In the genomic region with DNA sequence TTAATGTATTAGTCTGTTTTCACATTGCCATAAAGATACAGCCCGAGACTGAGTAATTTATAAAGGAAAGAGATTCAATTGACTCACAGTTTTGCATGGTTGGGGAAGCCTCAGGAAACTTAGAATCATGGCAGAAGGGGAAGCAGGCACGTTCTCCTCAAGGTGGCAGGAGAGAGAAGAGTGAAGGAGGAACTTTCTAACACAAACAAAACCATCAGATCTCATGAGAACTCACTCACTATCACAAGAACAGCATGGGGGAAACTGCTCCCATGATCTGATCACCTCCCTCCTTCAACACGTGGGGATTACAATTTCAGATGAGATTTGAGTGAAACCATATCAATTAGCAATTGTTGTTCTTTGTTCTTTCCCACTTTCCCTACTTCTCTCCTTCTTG, we compare ENCODE assay signal across 26 cellular contexts.
DNase-seq lines count a peak whose midpoint lies in the region; ATAC-seq and TF ChIP-seq lines count a peak whose summit lies in the region.
"Had no signal": no experiment of that assay in that cellular context is flagged by ENCODE, and none has a peak within 500 bp of the region (broad histone marks: within the 10 kb centered on the region; RNA-seq: fewer than 3 reads in every experiment).

No MANE protein-coding gene starts in this region.

- TF ChIP-seq CTCF in A673 (conservative IDR thresholded peaks at IDR 0.05; ENCODE audit: low read depth, low read length) (no peak; the same call in 1 of the 2 replicates), HEK293 (tag by site-specific recombination; IDR thresholded peaks at IDR 0.05) (no peak), Panc1 (IDR thresholded peaks at IDR 0.05) (0 out of 2 replicates have a peak, but pooled peaks have one; percentile 7), endodermal cell (conservative IDR thresholded peaks at IDR 0.05) (peak; percentile 69)

- CTCF ChIA-PET in A673 (lab: Charles Lee), result no interaction called here
- CTCF ChIA-PET in HEK293 (lab: Yijun Ruan, JAX), result no interaction called here
- CTCF ChIA-PET in Panc1 (lab: Charles Lee), result no interaction called here
- CTCF ChIA-PET in T-cell (lab: Charles Lee), result no interaction called here
- CTCF ChIA-PET in activated CD4-positive, alpha-beta memory T cell treated with anti-CD3 and anti-CD28 coated beads for 36 hours (lab: Charles Lee), result no interaction called here

- H3K4me3 Mint-ChIP-seq in endodermal cell (no peak overlapping the region), T-cell (no peak overlapping the region)
- no peak overlapping the region for H3K4me3 Mint-ChIP-seq in activated CD4-positive, alpha-beta memory T cell treated with anti-CD3 and anti-CD28 coated beads for 36 hours
- H3K4me3 Mint-ChIP-seq: activated CD4-positive, alpha-beta T cell treated with anti-CD3 and anti-CD28 coated beads for 36 hours; activated naive CD4-positive, alpha-beta T cell treated with anti-CD3 and anti-CD28 coated beads, Interleukin-2, amount 50 U/mL, for 24 hours; activated T-helper 1 cell treated with anti-CD3 and anti-CD28 coated beads, Interleukin-12 subunit alpha, Interleukin-12 subunit beta, Interleukin-2, Interleukin-4 antibody, amounts not matched to agents 30 ng/mL and 10 ng/mL and 1 ng/mL, durations not matched to agents 14 hours and 24 hours and 36 hours; immature natural killer cell; neural crest cell had no signal

- H3K9me3 ChIP-seq in A673 (ENCODE audit: low read depth, low read length, poor library complexity, severe bottlenecking), result no peaks in the 10 kb centered on the region
- H3K9me3 ChIP-seq in HEK293 (ENCODE audit: control insufficient read depth, insufficient read depth, low read depth, low read length), result no peaks in the 10 kb centered on the region
- H3K9me3 ChIP-seq in Panc1 (ENCODE audit: control insufficient read depth, insufficient read depth, low read depth, low read length), result no peaks in the 10 kb centered on the region
- H3K9me3 ChIP-seq in endodermal cell (ENCODE audit: control insufficient read depth, low read length), result no peaks in the 10 kb centered on the region
- H3K9me3 ChIP-seq: BLaER1 treated with 17β-estradiol and CSF1 and Interleukin-3, amounts not matched to agents 10 nM and 100 nM; SJCRH30; upper lobe of left lung had no signal

- ATAC-seq in Panc1 (no peak), T-cell (replicated peaks in 1 of 4) (no peak), HG03565 (IDR thresholded peaks at IDR 0.05; ENCODE audit: unreplicated experiment) (no peak), Right ventricle myocardium superior (ENCODE audit: poor library complexity) (no peak)
- ATAC-seq: activated CD4-positive, alpha-beta T cell treated with anti-CD3 and anti-CD28 coated beads for 36 hours; PC-3 had no signal

- no peak overlapping the region for H3K9ac ChIP-seq in endodermal cell (ENCODE audit: extremely low read depth, low read length, poor library complexity, severe bottlenecking)
- H3K9ac ChIP-seq: BLaER1 treated with 17β-estradiol and CSF1 and Interleukin-3, amounts not matched to agents 10 nM and 100 nM had no signal

- in situ Hi-C loops in Panc1 (cut with HindIII; ENCODE audit: low pct_unique_long_range_greater_than_20kb, low sequenced_read_pairs), result no loop called here

- no peaks in the 10 kb centered on the region for H3K36me3 Mint-ChIP-seq in endodermal cell (ENCODE audit: low read depth)
- H3K36me3 Mint-ChIP-seq in T-cell, result no peaks in the 10 kb centered on the region
- H3K36me3 Mint-ChIP-seq in activated CD4-positive, alpha-beta memory T cell treated with anti-CD3 and anti-CD28 coated beads for 36 hours, result no peaks in the 10 kb centered on the region
- H3K36me3 Mint-ChIP-seq: activated naive CD4-positive, alpha-beta T cell treated with anti-CD3 and anti-CD28 coated beads, Interleukin-2, amount 50 U/mL, for 24 hours; immature natural killer cell had no signal

- H3K4me3 ChIP-seq in A673 (ENCODE audit: low read depth, low read length, poor library complexity, severe bottlenecking) (no peak overlapping the region), HEK293 (ENCODE audit: low read depth, low read length) (no peak overlapping the region), Panc1 (ENCODE audit: low read depth in 2 of 2, low read length in 2 of 2) (no peak overlapping the region), endodermal cell (ENCODE audit: low read length) (no peak overlapping the region)
- H3K4me3 ChIP-seq: BLaER1 treated with 17β-estradiol and CSF1 and Interleukin-3, amounts not matched to agents 10 nM and 100 nM; SJCRH30; upper lobe of left lung had no signal

- no peaks in the 10 kb centered on the region for H3K27me3 Mint-ChIP-seq in endodermal cell (ENCODE audit: insufficient read depth)
- no peaks in the 10 kb centered on the region for H3K27me3 Mint-ChIP-seq in T-cell
- H3K27me3 Mint-ChIP-seq in activated CD4-positive, alpha-beta memory T cell treated with anti-CD3 and anti-CD28 coated beads for 36 hours, result no peaks in the 10 kb centered on the region
- H3K27me3 Mint-ChIP-seq: activated CD4-positive, alpha-beta T cell treated with anti-CD3 and anti-CD28 coated beads for 36 hours; activated naive CD4-positive, alpha-beta T cell treated with anti-CD3 and anti-CD28 coated beads, Interleukin-2, amount 50 U/mL, for 24 hours; progenitor cell of endocrine pancreas had no signal

- H3K4me1 Mint-ChIP-seq in endodermal cell (peaks cover 10% of the 10 kb centered on the region), T-cell (no peaks in the 10 kb centered on the region)
- H3K4me1 Mint-ChIP-seq in activated CD4-positive, alpha-beta memory T cell treated with anti-CD3 and anti-CD28 coated beads for 36 hours (ENCODE audit: low read depth), result no peaks in the 10 kb centered on the region
- H3K4me1 Mint-ChIP-seq: activated CD4-positive, alpha-beta T cell treated with anti-CD3 and anti-CD28 coated beads for 36 hours; activated naive CD4-positive, alpha-beta T cell treated with anti-CD3 and anti-CD28 coated beads, Interleukin-2, amount 50 U/mL, for 24 hours; immature natural killer cell; neural crest cell had no signal

- no peaks in the 10 kb centered on the region for H3K4me1 ChIP-seq in A673 (ENCODE audit: insufficient read depth, low read length, poor library complexity, severe bottlenecking)
- no peaks in the 10 kb centered on the region for H3K4me1 ChIP-seq in HEK293 (ENCODE audit: control insufficient read depth, insufficient read depth, low read length)
- no peaks in the 10 kb centered on the region for H3K4me1 ChIP-seq in Panc1 (ENCODE audit: control insufficient read depth, insufficient read depth, low read length)
- H3K4me1 ChIP-seq in endodermal cell (ENCODE audit: control insufficient read depth, insufficient read depth, low read length), result no peaks in the 10 kb centered on the region
- H3K4me1 ChIP-seq: SJCRH30, upper lobe of left lung had no signal

- POLR2A ChIA-PET in A673 (lab: Charles Lee; ENCODE audit: low non-redundant PET) (no interaction called here), HEK293 (lab: Yijun Ruan, JAX) (no interaction called here), Panc1 (lab: Charles Lee) (no interaction called here), T-cell (lab: Charles Lee) (no interaction called here)
- POLR2A ChIA-PET in activated CD4-positive, alpha-beta memory T cell treated with anti-CD3 and anti-CD28 coated beads for 36 hours (lab: Charles Lee), result no interaction called here

- peak; percentile 7 for DNase-seq in A673 (ENCODE audit: low spot score)
- DNase-seq in Panc1 (ENCODE audit: low read depth, low spot score), result no peak
- DNase-seq in endodermal cell, result peak; percentile 70
- no peak for DNase-seq in T-cell
- no peak for DNase-seq in activated CD4-positive, alpha-beta memory T cell treated with anti-CD3 and anti-CD28 coated beads for 36 hours
- DNase-seq in Right ventricle myocardium superior, result no peak
- DNase-seq: activated CD4-positive, alpha-beta T cell treated with anti-CD3 and anti-CD28 coated beads for 36 hours; aorta; Calu3; central memory CD4-positive, alpha-beta T cell; immature natural killer cell; Karpas-422; NCI-H1092; NCI-H1930; NCI-H226; NCI-H748 treated with DMSO at 0.1 percent for 48 hours; PC-3; SJCRH30; upper lobe of left lung had no signal

- H3K27me3 ChIP-seq in A673 (replicated peaks; ENCODE audit: insufficient read depth, low read depth, low read length, poor library complexity), result no peaks in the 10 kb centered on the region
- no peaks in the 10 kb centered on the region for H3K27me3 ChIP-seq in Panc1 (ENCODE audit: control insufficient read depth, insufficient read depth, low read length)
- peaks cover 29% of the 10 kb centered on the region for H3K27me3 ChIP-seq in endodermal cell (ENCODE audit: control insufficient read depth, insufficient read depth, low read length, poor library complexity, severe bottlenecking)
- H3K27me3 ChIP-seq: BLaER1 treated with 17β-estradiol and CSF1 and Interleukin-3, amounts not matched to agents 10 nM and 100 nM; SJCRH30; upper lobe of left lung had no signal

- intact Hi-C loops in A673 (cut with micrococcal nuclease; ENCODE audit: unreplicated experiment) (no loop called here), Panc1 (cut with micrococcal nuclease; ENCODE audit: unreplicated experiment) (no loop called here), Right ventricle myocardium superior (cut with DNase I) (no loop called here)
- intact Hi-C loops in activated CD4-positive, alpha-beta memory T cell treated with anti-CD3 and anti-CD28 coated beads for 36 hours (cut with micrococcal nuclease), result no loop called here

- BruUV-seq in A673 (replicated peaks; lab: Mats Ljungman, UMichigan), result no TSS peak
- no TSS peak for BruUV-seq in Panc1 (replicated peaks; lab: Mats Ljungman, UMichigan)

- H3K27ac Mint-ChIP-seq in endodermal cell (no peak overlapping the region), T-cell (no peak overlapping the region)
- no peak overlapping the region for H3K27ac Mint-ChIP-seq in activated CD4-positive, alpha-beta memory T cell treated with anti-CD3 and anti-CD28 coated beads for 36 hours
- H3K27ac Mint-ChIP-seq: activated CD4-positive, alpha-beta T cell treated with anti-CD3 and anti-CD28 coated beads for 36 hours; activated naive CD4-positive, alpha-beta T cell treated with anti-CD3 and anti-CD28 coated beads, Interleukin-2, amount 50 U/mL, for 24 hours; activated T-helper 1 cell treated with anti-CD3 and anti-CD28 coated beads, Interleukin-12 subunit alpha, Interleukin-12 subunit beta, Interleukin-2, Interleukin-4 antibody, amounts not matched to agents 30 ng/mL and 10 ng/mL and 1 ng/mL, durations not matched to agents 14 hours and 24 hours and 36 hours; immature natural killer cell; progenitor cell of endocrine pancreas had no signal

- H3K27ac ChIP-seq in A673 (ENCODE audit: low read depth, low read length, poor library complexity, severe bottlenecking) (no peak overlapping the region), HEK293 (ENCODE audit: extremely low read depth, low read depth, low read length) (no peak overlapping the region), Panc1 (ENCODE audit: low read length) (no peak overlapping the region), endodermal cell (ENCODE audit: low read depth, low read length) (no peak overlapping the region)
- H3K27ac ChIP-seq: BLaER1 treated with 17β-estradiol and CSF1 and Interleukin-3, amounts not matched to agents 10 nM and 100 nM; SJCRH30; upper lobe of left lung had no signal

- 14 to 41% methylated on average over 1 to 3 of the region's 3 CpGs for WGBS in endodermal cell (ENCODE audit: insufficient coverage in 1 of 2, insufficient read length in 1 of 2), 2 experiments

- H3K9me3 Mint-ChIP-seq in endodermal cell (no peaks in the 10 kb centered on the region), T-cell (peaks cover 0 to 4% (median 0%) of the 10 kb centered on the region in 3 donors)
- no peaks in the 10 kb centered on the region for H3K9me3 Mint-ChIP-seq in activated CD4-positive, alpha-beta memory T cell treated with anti-CD3 and anti-CD28 coated beads for 36 hours
- H3K9me3 Mint-ChIP-seq: activated naive CD4-positive, alpha-beta T cell treated with anti-CD3 and anti-CD28 coated beads, Interleukin-2, amount 50 U/mL, for 24 hours; activated T-helper 1 cell treated with anti-CD3 and anti-CD28 coated beads, Interleukin-12 subunit alpha, Interleukin-12 subunit beta, Interleukin-2, Interleukin-4 antibody, amounts not matched to agents 30 ng/mL and 10 ng/mL and 1 ng/mL, durations not matched to agents 14 hours and 24 hours and 36 hours; neural crest cell had no signal

- H3K36me3 ChIP-seq in A673 (ENCODE audit: insufficient read depth, low read length, poor library complexity, severe bottlenecking), result no peaks in the 10 kb centered on the region
- no peaks in the 10 kb centered on the region for H3K36me3 ChIP-seq in HEK293 (ENCODE audit: control insufficient read depth in 2 of 2, insufficient read depth in 1 of 2, low read length in 2 of 2)
- no peaks in the 10 kb centered on the region for H3K36me3 ChIP-seq in Panc1 (ENCODE audit: control insufficient read depth, insufficient read depth, low read length)
- no peaks in the 10 kb centered on the region for H3K36me3 ChIP-seq in endodermal cell (ENCODE audit: control insufficient read depth, insufficient read depth, low read length)
- H3K36me3 ChIP-seq: BLaER1 treated with 17β-estradiol and CSF1 and Interleukin-3, amounts not matched to agents 10 nM and 100 nM; SJCRH30; upper lobe of left lung had no signal

Comparison
In these comparisons a context has a peak if more than half of its experiments do, and no peak if none do; other contexts are left out.
1. DNase-seq: peak in A673 (single experiment) and endodermal cell (single experiment); none in Panc1 (single experiment), T-cell (0 of 34), activated CD4-positive, alpha-beta memory T cell treated with anti-CD3 and anti-CD28 coated beads for 36 hours (single experiment) and Right ventricle myocardium superior (single experiment).
2. CTCF ChIP-seq: peak in Panc1 (single experiment) and endodermal cell (single experiment); none in A673 (single experiment) and HEK293 (single experiment).